In genomic region chr1:160558679-160559078, GRCh38 we compare ENCODE assay signal across 20 cellular contexts. TPM values are rescaled to one million over a fixed set of nuclear protein-coding genes. Genes with fewer than 3 reads are reported as not detected.
DNase-seq lines count a peak whose midpoint lies in the region; ATAC-seq, FAIRE-seq and TF ChIP-seq lines count a peak whose summit lies in the region.
"Had no signal": no experiment of that assay in that cellular context is flagged by ENCODE, and none has a peak within 500 bp of the region (broad histone marks: within the 10 kb centered on the region; RNA-seq: fewer than 3 reads in every experiment).

No MANE protein-coding gene starts in this region.

- peak overlapping the region; percentile 83 for H3K27ac Mint-ChIP-seq in CD4-positive, alpha-beta T cell
- peak overlapping the region; percentile 91 for H3K27ac Mint-ChIP-seq in activated CD4-positive, alpha-beta memory T cell treated with anti-CD3 and anti-CD28 coated beads for 36 hours
- H3K27ac Mint-ChIP-seq in memory B cell, result peak overlapping the region; percentile 16

- H3K4me1 Mint-ChIP-seq in CD4-positive, alpha-beta T cell (ENCODE audit: low read depth), result peaks cover 67% of the 10 kb centered on the region
- H3K4me1 Mint-ChIP-seq in activated CD4-positive, alpha-beta memory T cell treated with anti-CD3 and anti-CD28 coated beads for 36 hours (ENCODE audit: low read depth), result peaks cover 71% of the 10 kb centered on the region
- peaks cover 41% of the 10 kb centered on the region for H3K4me1 Mint-ChIP-seq in memory B cell

- H3K4me3 ChIP-seq in SJCRH30, result no peak overlapping the region
- H3K4me3 ChIP-seq: cardiac muscle cell, PC-9, right atrium auricular region, testis had no signal

- peak overlapping the region; percentile 70 for H3K4me3 Mint-ChIP-seq in CD4-positive, alpha-beta T cell
- H3K4me3 Mint-ChIP-seq in activated CD4-positive, alpha-beta memory T cell treated with anti-CD3 and anti-CD28 coated beads for 36 hours, result peak overlapping the region; percentile 71
- no peak overlapping the region for H3K4me3 Mint-ChIP-seq in memory B cell

- H3K36me3 ChIP-seq in SJCRH30, result no peaks in the 10 kb centered on the region
- H3K36me3 ChIP-seq: cardiac muscle cell, neutrophil, right atrium auricular region had no signal

- peaks cover 74% of the 10 kb centered on the region for H3K36me3 Mint-ChIP-seq in CD4-positive, alpha-beta T cell (ENCODE audit: low read depth)
- H3K36me3 Mint-ChIP-seq in activated CD4-positive, alpha-beta memory T cell treated with anti-CD3 and anti-CD28 coated beads for 36 hours, result peaks cover 21% of the 10 kb centered on the region
- peaks cover 43% of the 10 kb centered on the region for H3K36me3 Mint-ChIP-seq in memory B cell

- CTCF ChIA-PET in CD4-positive, alpha-beta T cell (lab: Charles Lee), result interaction anchor here (1.4 to 2.8 kb wide), 5 partner anchors 9 to 48 kb away, joined by 4 to 9 read pairs (median 6); no protein-coding TSS in a partner anchor
- CTCF ChIA-PET in activated CD4-positive, alpha-beta memory T cell treated with anti-CD3 and anti-CD28 coated beads for 36 hours (lab: Charles Lee), result interaction anchor here (1.0 to 11.7 kb wide), 6 partner anchors 9 to 65 kb away, joined by 3 to 129 read pairs (median 4); no protein-coding TSS in a partner anchor

- peak; percentile 85 for FAIRE-seq in GM18507 (lab: Jason Lieb, UNC)
- FAIRE-seq: TTC549 had no signal

- no peaks in the 10 kb centered on the region for H3K27me3 Mint-ChIP-seq in CD4-positive, alpha-beta T cell
- H3K27me3 Mint-ChIP-seq in activated CD4-positive, alpha-beta memory T cell treated with anti-CD3 and anti-CD28 coated beads for 36 hours, result no peaks in the 10 kb centered on the region
- H3K27me3 Mint-ChIP-seq in memory B cell, result no peaks in the 10 kb centered on the region

- no peak for TF ChIP-seq CTCF in CD4-positive, alpha-beta T cell (IDR thresholded peaks at IDR 0.05)

- no peaks in the 10 kb centered on the region for H3K27me3 ChIP-seq in CD4-positive, alpha-beta T cell (ENCODE audit: control insufficient read depth, insufficient read depth, low read length)
- H3K27me3 ChIP-seq in SJCRH30, result no peaks in the 10 kb centered on the region
- H3K27me3 ChIP-seq: cardiac muscle cell, neutrophil, right atrium auricular region, testis had no signal

- H3K9me3 Mint-ChIP-seq in CD4-positive, alpha-beta T cell, result peaks cover 2% of the 10 kb centered on the region
- peaks cover 14% of the 10 kb centered on the region for H3K9me3 Mint-ChIP-seq in activated CD4-positive, alpha-beta memory T cell treated with anti-CD3 and anti-CD28 coated beads for 36 hours
- H3K9me3 Mint-ChIP-seq in memory B cell, result peaks cover 8% of the 10 kb centered on the region

- no peaks in the 10 kb centered on the region for H3K9me3 ChIP-seq in CD4-positive, alpha-beta T cell (ENCODE audit: control insufficient read depth, low read length)
- peaks cover 3% of the 10 kb centered on the region; the same call in 1 of the 2 replicates for H3K9me3 ChIP-seq in SJCRH30 (replicated peaks)
- H3K9me3 ChIP-seq: neutrophil, SK-N-SH, testis had no signal

- DNase-seq in CD4-positive, alpha-beta T cell, result no peak
- DNase-seq in GM18507 (ENCODE audit: extremely low spot score, insufficient read length, low read depth), result no peak
- DNase-seq in activated CD4-positive, alpha-beta memory T cell treated with anti-CD3 and anti-CD28 coated beads for 36 hours, result no peak
- DNase-seq in memory B cell (ENCODE audit: low spot score in 2 of 2), result no peak
- no peak for DNase-seq in SJCRH30
- DNase-seq in DMS79 (lab: John Stamatoyannopoulos, UW), result no peak
- DNase-seq: effector CD8-positive, alpha-beta T cell; heart right ventricle; midbrain; NCI-H1092; NCI-H69; PC-9; SK-N-SH; testis had no signal

- ATAC-seq in CD4-positive, alpha-beta T cell (ENCODE audit: poor library complexity), result no peak
- ATAC-seq in memory B cell (ENCODE audit: low read depth), result no peak
- ATAC-seq in HG03442 (IDR thresholded peaks at IDR 0.05; ENCODE audit: unreplicated experiment), result no peak
- ATAC-seq: heart right ventricle had no signal

- intact Hi-C loops in CD4-positive, alpha-beta T cell (cut with DNase I, micrococcal nuclease), result no loop called here
- intact Hi-C loops in activated CD4-positive, alpha-beta memory T cell treated with anti-CD3 and anti-CD28 coated beads for 36 hours (cut with micrococcal nuclease), result loop anchor here (1.0 kb wide), 1 partner anchor 10 kb away; no protein-coding TSS in a partner anchor

- no peaks in the 10 kb centered on the region for H3K4me1 ChIP-seq in SJCRH30
- H3K4me1 ChIP-seq: right atrium auricular region, testis had no signal

- peak overlapping the region; percentile 10 for H3K27ac ChIP-seq in CD4-positive, alpha-beta T cell (ENCODE audit: low read depth, low read length)
- no peak overlapping the region for H3K27ac ChIP-seq in SJCRH30
- H3K27ac ChIP-seq: cardiac muscle cell, neutrophil, PC-9, right atrium auricular region, testis had no signal

- POLR2A ChIA-PET in CD4-positive, alpha-beta T cell (lab: Charles Lee), result interaction anchor here (1.1 to 12.1 kb wide), 3 partner anchors 10 to 19 kb away, joined by 3 to 189 read pairs (median 12); partner anchors contain the start of gene CD84
- POLR2A ChIA-PET in activated CD4-positive, alpha-beta memory T cell treated with anti-CD3 and anti-CD28 coated beads for 36 hours (lab: Charles Lee), result interaction anchor here (1.2 to 3.8 kb wide), 4 partner anchors 15 to 88 kb away, joined by 3 to 31 read pairs (median 4); partner anchors contain the start of gene SLAMF1

RNA-seq across cellular contexts. Expression of gene CD84, which starts 20.6 kb away (rescaled TPM):
- total RNA-seq in CD4-positive, alpha-beta T cell, result 10 to 100 TPM; 32.7 to 36.9 TPM
- 10 to 100 TPM; 18.6 to 20.2 TPM for total RNA-seq in activated CD4-positive, alpha-beta memory T cell treated with anti-CD3 and anti-CD28 coated beads for 36 hours
- not detected in 2 replicates for total RNA-seq in SJCRH30 (2014; rRNA removed; shearing (Covaris generic))
- total RNA-seq: cardiac muscle cell, kidney epithelial cell, PC-9 had no signal

RNA-seq across cellular contexts. Expression of gene SLAMF6, which starts 35.6 kb away (rescaled TPM):
- 1 to 10 TPM; 6.3 to 7.3 TPM for total RNA-seq in CD4-positive, alpha-beta T cell
- 10 to 100 TPM; 38.3 to 40.9 TPM for total RNA-seq in activated CD4-positive, alpha-beta memory T cell treated with anti-CD3 and anti-CD28 coated beads for 36 hours
- not detected in 2 replicates for total RNA-seq in SJCRH30 (2014; rRNA removed; shearing (Covaris generic))
- total RNA-seq: cardiac muscle cell, kidney epithelial cell, PC-9 had no signal

Comparison
In these comparisons a context has a peak if more than half of its experiments do, and no peak if none do; other contexts are left out.
1. H3K27ac Mint-ChIP-seq: peak in every context shown above with its lines; median percentile 91 in activated CD4-positive, alpha-beta memory T cell treated with anti-CD3 and anti-CD28 coated beads for 36 hours; 83 in CD4-positive, alpha-beta T cell; 16 in memory B cell.
2. RNA of gene CD84, which starts 20.6 kb away (total RNA-seq): 32.7 to 36.9 TPM in CD4-positive, alpha-beta T cell and 18.6 to 20.2 TPM in activated CD4-positive, alpha-beta memory T cell treated with anti-CD3 and anti-CD28 coated beads for 36 hours; not detected in SJCRH30; every median in the first group is over 10 times any median in the second.
3. RNA of gene SLAMF6, which starts 35.6 kb away (total RNA-seq): 38.3 to 40.9 TPM in activated CD4-positive, alpha-beta memory T cell treated with anti-CD3 and anti-CD28 coated beads for 36 hours; 6.3 to 7.3 TPM in CD4-positive, alpha-beta T cell and not detected in SJCRH30; every median in the first group is over 4 times any median in the second.